Comparison of ENCODE assay signal across 15 cellular contexts in the genomic region with DNA sequence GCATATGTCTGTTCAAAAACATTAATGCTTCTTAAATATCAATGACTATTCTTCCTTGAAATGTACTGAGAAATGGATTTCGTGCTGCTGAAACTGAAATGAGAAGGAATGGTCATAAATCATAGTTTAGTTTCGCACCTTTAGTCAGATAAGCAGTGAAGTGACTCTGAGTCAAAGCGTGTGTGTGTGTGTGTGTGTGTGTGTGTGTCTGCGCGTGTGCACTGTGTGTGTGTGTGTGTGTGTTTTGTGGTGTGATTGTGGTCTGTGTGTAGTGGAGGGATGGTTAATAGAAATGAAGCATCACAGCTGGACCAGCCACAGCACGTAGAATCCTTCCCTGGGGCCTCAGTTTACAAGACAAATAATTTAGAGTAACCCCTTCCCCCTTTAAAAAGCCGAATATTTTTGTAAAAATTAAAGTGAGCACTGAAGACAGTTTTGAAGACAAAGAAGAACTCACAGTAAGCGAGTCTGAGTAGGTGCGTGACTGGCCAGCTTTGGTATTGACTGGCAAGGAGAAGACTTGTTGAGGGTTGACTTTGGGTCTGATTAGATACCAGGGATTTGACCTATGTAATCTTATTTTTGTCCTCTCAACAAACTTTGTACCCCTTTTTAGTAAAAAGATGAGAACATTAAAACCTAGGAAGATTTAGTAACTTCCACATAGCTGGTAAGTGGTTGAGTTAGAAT. TPM values are rescaled to one million over a fixed set of nuclear protein-coding genes. Genes with fewer than 3 reads are reported as not detected.
DNase-seq lines count a peak whose midpoint lies in the region; ATAC-seq and TF ChIP-seq lines count a peak whose summit lies in the region.
"Had no signal": no experiment of that assay in that cellular context is flagged by ENCODE, and none has a peak within 500 bp of the region (broad histone marks: within the 10 kb centered on the region; RNA-seq: fewer than 3 reads in every experiment).

No MANE protein-coding gene starts in this region.

- peaks cover 4% of the 10 kb centered on the region for H3F3A ChIP-seq in smooth muscle cell (ENCODE audit: low read depth)

- no peaks in the 10 kb centered on the region for H3K9me3 ChIP-seq in H9 (ENCODE audit: control insufficient read depth, low read depth, low read length)
- H3K9me3 ChIP-seq in adipocyte (ENCODE audit: control insufficient read depth, low read length): no peaks in the 10 kb centered on the region
- H3K9me3 ChIP-seq in smooth muscle cell (replicated peaks; ENCODE audit: low read depth): no peaks in the 10 kb centered on the region
- H3K9me3 ChIP-seq in MG63: no peaks in the 10 kb centered on the region

- H3K27ac ChIP-seq in H9 (ENCODE audit: insufficient read length, low read depth, low read length) (no peak overlapping the region), foreskin keratinocyte (peak overlapping the region; percentile 81), smooth muscle cell (ENCODE audit: low read depth) (peak overlapping the region; percentile 95)
- H3K27ac ChIP-seq: WERI-Rb-1 had no signal

- H4K5ac ChIP-seq in H9 (ENCODE audit: insufficient read length, low read depth, low read length): no peak overlapping the region

- H2BK120ac ChIP-seq in H9 (ENCODE audit: low read depth, low read length, poor library complexity, severe bottlenecking): no peak overlapping the region

- no peaks in the 10 kb centered on the region for H3K23me2 ChIP-seq in H9 (ENCODE audit: insufficient read length, low read depth, low read length, poor library complexity, severe bottlenecking)

- TF ChIP-seq CTCF in H9 (conservative IDR thresholded peaks at IDR 0.05): no peak
- no peak for TF ChIP-seq CTCF in foreskin keratinocyte (conservative IDR thresholded peaks at IDR 0.05)
- no peak for TF ChIP-seq CTCF in smooth muscle cell (IDR thresholded peaks at IDR 0.05; ENCODE audit: borderline replicate concordance, insufficient read depth, poor library complexity, severe bottlenecking)

- peaks cover 37 to 40% of the 10 kb centered on the region in 2 experiments for H3K4me1 Mint-ChIP-seq in H9
- H3K4me1 Mint-ChIP-seq: CD4-positive, CD25-positive, alpha-beta regulatory T cell; stimulated activated naive CD8-positive, alpha-beta T cell treated with anti-CD3 and anti-CD28 coated beads, Interleukin-15, amount 100 ng/mL, for 72 hours had no signal

- H3K36me3 ChIP-seq in adipocyte (ENCODE audit: control insufficient read depth, insufficient read depth, low read length, severe bottlenecking) (no peaks in the 10 kb centered on the region), smooth muscle cell (ENCODE audit: low read depth) (no peaks in the 10 kb centered on the region), MG63 (peaks cover 3% of the 10 kb centered on the region; the same call in 1 of the 2 replicates)
- H3K36me3 ChIP-seq: WERI-Rb-1 had no signal

- H4K91ac ChIP-seq in H9 (ENCODE audit: insufficient read length, low read depth, low read length): no peak overlapping the region

- H3K4me2 ChIP-seq in H9 (ENCODE audit: insufficient read depth, insufficient read length, low read length) (no peak overlapping the region), smooth muscle cell (peak overlapping the region; percentile 77)

- H3K27ac Mint-ChIP-seq in H9: no peak overlapping the region
- H3K27ac Mint-ChIP-seq: CD4-positive, CD25-positive, alpha-beta regulatory T cell; stimulated activated naive CD8-positive, alpha-beta T cell treated with anti-CD3 and anti-CD28 coated beads, Interleukin-15, amount 100 ng/mL, for 72 hours had no signal

- no peak overlapping the region for H3K4me3 Mint-ChIP-seq in H9
- H3K4me3 Mint-ChIP-seq: CD4-positive, CD25-positive, alpha-beta regulatory T cell; stimulated activated naive CD8-positive, alpha-beta T cell treated with anti-CD3 and anti-CD28 coated beads, Interleukin-15, amount 100 ng/mL, for 72 hours had no signal

- no peak overlapping the region for H3K14ac ChIP-seq in H9 (ENCODE audit: insufficient read depth, low read length)

- no peak overlapping the region for H2BK15ac ChIP-seq in H9 (ENCODE audit: low read depth, low read length)

- ATAC-seq in foreskin keratinocyte (peak; percentile 30), GM18498 (IDR thresholded peaks at IDR 0.05; ENCODE audit: unreplicated experiment) (no peak)
- ATAC-seq: stimulated activated naive CD8-positive, alpha-beta T cell treated with anti-CD3 and anti-CD28 coated beads, Interleukin-15, amount 100 ng/mL, for 72 hours had no signal

- WGBS in H9 (ENCODE audit: extremely low coverage, insufficient read length, low lambda C conversion rate): no CpG with 5 or more reads among the region's 9 CpGs
- WGBS in smooth muscle cell (ENCODE audit: low lambda C conversion rate): 69% methylated on average over 9 of the region's 9 CpGs

- no peaks in the 10 kb centered on the region for H3K36me3 Mint-ChIP-seq in H9 (ENCODE audit: insufficient read depth in 1 of 3, low read depth in 3 of 3)
- H3K36me3 Mint-ChIP-seq: CD4-positive, CD25-positive, alpha-beta regulatory T cell had no signal

- H3K79me1 ChIP-seq in H9 (ENCODE audit: insufficient read depth, low read depth, low read length, poor library complexity, severe bottlenecking): no peaks in the 10 kb centered on the region

- no peaks in the 10 kb centered on the region for H3K79me2 ChIP-seq in H9 (ENCODE audit: insufficient read depth, low read length)
- H3K79me2 ChIP-seq in smooth muscle cell (ENCODE audit: low read depth): peaks cover 68% of the 10 kb centered on the region

- no peaks in the 10 kb centered on the region for H4K20me1 ChIP-seq in H9 (ENCODE audit: control insufficient read depth, insufficient read depth, insufficient read length)
- peaks cover 30% of the 10 kb centered on the region for H4K20me1 ChIP-seq in smooth muscle cell (ENCODE audit: low read depth)

- no peak overlapping the region for H3K23ac ChIP-seq in H9 (ENCODE audit: insufficient read length, low read depth, low read length)

- H3K9ac ChIP-seq in H9 (ENCODE audit: extremely low read depth, insufficient read length, low read length) (no peak overlapping the region), adipocyte (ENCODE audit: low read length) (no peak overlapping the region), smooth muscle cell (ENCODE audit: low read depth) (peak overlapping the region; percentile 70)

- H3K4me1 ChIP-seq in H9 (ENCODE audit: insufficient read depth, low read length): no peaks in the 10 kb centered on the region; the same call in 1 of the 2 replicates
- H3K4me1 ChIP-seq in adipocyte (ENCODE audit: control insufficient read depth, insufficient read depth, low read length): peaks cover 38% of the 10 kb centered on the region
- H3K4me1 ChIP-seq in foreskin keratinocyte: peaks cover 69% of the 10 kb centered on the region
- peaks cover 23% of the 10 kb centered on the region for H3K4me1 ChIP-seq in smooth muscle cell (ENCODE audit: low read depth)

- H4K8ac ChIP-seq in H9 (replicated peaks; ENCODE audit: insufficient read length, low read depth, low read length): no peak overlapping the region

- no peak for DNase-seq in H9
- no peak for DNase-seq in adipocyte (ENCODE audit: low read depth)
- DNase-seq in foreskin keratinocyte: peak; percentile 67 to 79
- DNase-seq in smooth muscle cell (lab: John Stamatoyannopoulos, UW; ENCODE audit: unreplicated experiment): no peak
- DNase-seq in MG63: no peak
- no peak for DNase-seq in putamen (ENCODE audit: low spot score)
- no peak for DNase-seq in NCI-H2196 treated with DMSO at 0.1 percent for 48 hours (lab: John Stamatoyannopoulos, UW; ENCODE audit: unreplicated experiment)
- DNase-seq: activated CD8-positive, alpha-beta memory T cell treated with anti-CD3 and anti-CD28 coated beads, Interleukin-2, amount 50 U/mL, for 4 hours; CD4-positive, CD25-positive, alpha-beta regulatory T cell; GF-D8; NCI-H1092; NCI-H446 treated with DMSO at 0.1 percent for 48 hours; stimulated activated naive CD8-positive, alpha-beta T cell treated with anti-CD3 and anti-CD28 coated beads, Interleukin-15, amount 100 ng/mL, for 72 hours; WERI-Rb-1 had no signal

- H3K27me3 Mint-ChIP-seq in H9 (ENCODE audit: low read depth): no peaks in the 10 kb centered on the region; the same call in 1 of the 2 replicates

- H3K27me3 ChIP-seq in H9 (ENCODE audit: insufficient read depth, low read length) (no peaks in the 10 kb centered on the region), adipocyte (replicated peaks; ENCODE audit: control insufficient read depth, insufficient read depth, low read length) (no peaks in the 10 kb centered on the region), foreskin keratinocyte (no peaks in the 10 kb centered on the region), smooth muscle cell (ENCODE audit: low read depth) (no peaks in the 10 kb centered on the region), MG63 (no peaks in the 10 kb centered on the region)

- H2AFZ ChIP-seq in H9 (ENCODE audit: low read length): no peak overlapping the region
- no peak overlapping the region for H2AFZ ChIP-seq in smooth muscle cell (ENCODE audit: low read depth)

- no peak overlapping the region for H3T11ph ChIP-seq in H9 (ENCODE audit: low read length)

- H3K9me3 Mint-ChIP-seq in H9: no peaks in the 10 kb centered on the region
- H3K9me3 Mint-ChIP-seq: stimulated activated naive CD8-positive, alpha-beta T cell treated with anti-CD3 and anti-CD28 coated beads, Interleukin-15, amount 100 ng/mL, for 72 hours had no signal

- H3K56ac ChIP-seq in H9 (ENCODE audit: insufficient read length, low read depth, low read length): no peak overlapping the region

- H2BK5ac ChIP-seq in H9 (ENCODE audit: insufficient read length, low read length): peak overlapping the region; percentile 8

- H2BK20ac ChIP-seq in H9 (ENCODE audit: low read depth, low read length, poor library complexity, severe bottlenecking): no peak overlapping the region

- no peak overlapping the region for H3K18ac ChIP-seq in H9 (ENCODE audit: insufficient read length, low read depth, low read length)

- H3K4me3 ChIP-seq in adipocyte (ENCODE audit: low read length) (peak overlapping the region; percentile 18), smooth muscle cell (no peak overlapping the region), MG63 (no peak overlapping the region)

- no peak overlapping the region for H2BK12ac ChIP-seq in H9 (ENCODE audit: insufficient read length, low read depth, low read length)

- no peak overlapping the region for H3K4ac ChIP-seq in H9 (ENCODE audit: low read depth, low read length)

- peak overlapping the region; percentile 13 for H2AK5ac ChIP-seq in H9 (ENCODE audit: insufficient read length, low read length)

RNA-seq across cellular contexts. Expression of a gene that starts 53.0 kb away (rescaled TPM):
- total RNA-seq in H9 (2021) (2.0 and 2.3 TPM in 2 replicates), foreskin keratinocyte (1.1 and 1.3 TPM in 2 replicates), smooth muscle cell (2.4 and 12.4 TPM in 2 replicates)
- polyA plus RNA-seq in foreskin keratinocyte (0.34 and 5.6 TPM in 2 replicates), smooth muscle cell (3.5 and 5.1 TPM in 2 replicates)
- 0.43 and 3.7 TPM in 2 replicates for total RNA-seq in MG63 (2014; rRNA removed; shearing (Covaris generic); ENCODE audit: low replicate concordance)
- total RNA-seq: CD4-positive, CD25-positive, alpha-beta regulatory T cell had no signal
- polyA plus RNA-seq: CD4-positive, CD25-positive, alpha-beta regulatory T cell had no signal

Comparison
In these comparisons a context has a peak if more than half of its experiments do, and no peak if none do; other contexts are left out.
1. DNase-seq: peak in foreskin keratinocyte (2 of 2); none in H9 (single experiment), adipocyte (single experiment), smooth muscle cell (single experiment), MG63 (single experiment), putamen (single experiment) and NCI-H2196 treated with DMSO at 0.1 percent for 48 hours (single experiment).